28 cellular contexts compared by ENCODE assay signal in genomic region chr6:46244670-46245069, GRCh38.
"Had no signal": no experiment of that assay in that cellular context is flagged by ENCODE, and none has a peak within 500 bp of the region (broad histone marks: within the 10 kb centered on the region; RNA-seq: fewer than 3 reads in every experiment).

No MANE protein-coding gene starts in this region.

- H3K36me3 ChIP-seq: Peyer's patch had no signal

- H3K27me3 ChIP-seq: ascending aorta, body of pancreas, Peyer's patch had no signal

- H3K4me1 ChIP-seq: body of pancreas, Peyer's patch had no signal

- H3K9me3 ChIP-seq: ascending aorta, body of pancreas, Peyer's patch had no signal

- H3K27ac ChIP-seq: ascending aorta, body of pancreas, Peyer's patch had no signal

- H3K4me3 ChIP-seq: ascending aorta, body of pancreas, K562, Peyer's patch had no signal

- ATAC-seq: activated CD8-positive, alpha-beta memory T cell treated with anti-CD3 and anti-CD28 coated beads, Interleukin-2, amount 10 ng/mL, durations not matched to agents 7 days and 5 days; activated naive CD4-positive, alpha-beta T cell treated with anti-CD3 and anti-CD28 coated beads, Interleukin-2, amount 50 U/mL, for 72 hours; activated naive CD8-positive, alpha-beta T cell treated with anti-CD3 and anti-CD28 coated beads, Interleukin-2, amount 50 U/mL, for 24 hours; body of pancreas; K562; T-cell had no signal

- DNase-seq: activated B cell treated with CpG ODN at 0.5 μM for 24 hours; activated CD4-positive, alpha-beta T cell treated with anti-CD3 and anti-CD28 coated beads for 1 hour; activated CD4-positive, alpha-beta T cell treated with anti-CD3 and anti-CD28 coated beads, Interleukin-2, amount 10 ng/mL, durations not matched to agents 24 days and 14 days; activated CD4-positive, alpha-beta T cell treated with anti-CD3 and anti-CD28 coated beads, Interleukin-2, amount 50 U/mL, for 48 hours; activated CD8-positive, alpha-beta memory T cell treated with anti-CD3 and anti-CD28 coated beads, Interleukin-2, amount 10 ng/mL, durations not matched to agents 7 days and 5 days; activated effector memory CD4-positive, alpha-beta T cell treated with Interleukin-2 at 50 U/mL for 16 hours; activated naive CD4-positive, alpha-beta T cell treated with Interleukin-2 at 50 U/mL for 16 hours; activated naive CD8-positive, alpha-beta T cell treated with anti-CD3 and anti-CD28 coated beads, Interleukin-2, amount 50 U/mL, for 24 hours; activated T-cell treated with anti-CD3 and anti-CD28 coated beads, Interleukin-2, amount 50 U/mL, for 24 hours; amniotic stem cell; body of pancreas; Karpas-422; MM.1S; NCI-H1930; NCI-H2171; NCI-H2227 treated with DMSO at 0.1 percent for 48 hours; NCI-H446 treated with DMSO at 0.1 percent for 48 hours; NCI-H774; NK-92 treated with Interleukin-12 subunit alpha and Interleukin-12 subunit beta, amount 100 ng/mL, for 24 hours; OCI-M1; Peyer's patch; SIG-M5; T-cell; T-helper 2 cell; T1000 had no signal
